ENCODE assay signal across 8 cellular contexts in the genomic region with DNA sequence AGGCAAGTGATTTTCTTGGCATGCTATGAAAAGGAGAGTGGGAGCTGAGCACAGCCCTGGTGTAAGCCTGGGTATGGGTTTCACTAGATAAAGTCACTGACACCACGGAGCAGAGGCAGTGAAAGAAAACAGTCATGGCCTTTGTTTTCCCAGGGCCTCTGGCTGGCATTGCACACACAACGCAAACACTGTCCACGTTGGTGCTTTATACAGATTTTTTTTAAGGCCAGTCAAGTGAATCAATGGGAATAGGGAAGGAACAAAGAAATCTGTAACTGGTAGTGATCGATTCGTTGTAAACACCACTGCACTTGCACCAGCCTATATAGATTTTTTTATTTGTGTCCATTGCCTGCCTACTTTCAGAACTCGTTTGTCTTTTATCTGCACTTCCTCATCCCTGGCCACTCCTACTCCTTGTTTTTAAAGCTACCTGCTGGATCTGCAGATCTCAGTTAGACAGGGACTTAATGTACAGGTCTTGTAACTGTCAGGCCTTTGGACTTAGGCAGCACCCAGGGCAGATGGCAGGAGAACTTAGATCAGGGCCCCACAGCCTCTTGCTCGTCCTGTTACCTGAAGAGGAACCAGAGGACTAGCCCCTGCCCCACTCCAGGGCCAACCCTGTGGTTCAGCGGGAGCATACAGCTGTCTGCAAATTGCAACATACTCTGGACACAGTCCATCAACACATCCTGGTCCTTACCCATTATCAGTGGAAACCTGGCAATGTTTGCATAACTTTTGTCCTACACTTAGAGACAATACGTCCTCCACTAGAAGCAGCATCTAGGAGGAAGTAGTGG. TPM values are rescaled to one million over a fixed set of nuclear protein-coding genes. Genes with fewer than 3 reads are reported as not detected.
DNase-seq lines count a peak whose midpoint lies in the region; ATAC-seq, FAIRE-seq and TF ChIP-seq lines count a peak whose summit lies in the region.

No MANE protein-coding gene starts in this region.

- H3K4me2 ChIP-seq in A549: peak overlapping the region; percentile 27

- peak overlapping the region; percentile 77 to 82 for H3K27ac ChIP-seq in A549
- peak overlapping the region; percentile 28 to 38 for H3K27ac ChIP-seq in ascending aorta
- peak overlapping the region; percentile 79 to 91 (median 82) for H3K27ac ChIP-seq in stomach

- TF ChIP-seq POLR2A in A549 (IDR thresholded peaks at IDR 0.05; ENCODE audit: low read length) (no peak), stomach (IDR thresholded peaks at IDR 0.05) (no peak)

- intact Hi-C loops in ascending aorta (cut with DNase I) (loop anchor here (5.0 kb wide), 1 partner anchor 103 kb away; no protein-coding TSS in a partner anchor), stomach (cut with DNase I; ENCODE audit: low total_unique reads) (no loop called here)

- no peaks in the 10 kb centered on the region for H3K9me3 ChIP-seq in A549
- H3K9me3 ChIP-seq in ascending aorta: no peaks in the 10 kb centered on the region
- no peaks in the 10 kb centered on the region for H3K9me3 ChIP-seq in stomach

- peak in 1 of 2 experiments; percentile 85 for DNase-seq in A549 (ENCODE audit: low read depth in 1 of 2, low spot score in 1 of 2)
- DNase-seq in MV-4-11 (lab: John Stamatoyannopoulos, UW): peak; percentile 98
- no peak for DNase-seq in ascending aorta (ENCODE audit: low spot score in 2 of 2)
- peak; percentile 83 for DNase-seq in iris pigment epithelial cell (ENCODE audit: low read depth)
- DNase-seq in stomach: peak; percentile 71
- DNase-seq in GM20000 (ENCODE audit: low spot score): no peak
- DNase-seq in NCI-H128 (lab: John Stamatoyannopoulos, UW; ENCODE audit: unreplicated experiment): no peak

- no peak for FAIRE-seq in A549 (lab: Jason Lieb, UNC)

- POLR2A ChIA-PET in A549 (lab: Yijun Ruan, JAX): interaction anchor here (0.6 to 1.5 kb wide), 3 partner anchors 11 to 133 kb away, joined by 3 read pairs; partner anchors contain the start of gene GOSR1

- TF ChIP-seq CTCF in A549 (IDR thresholded peaks at IDR 0.05) (no peak), ascending aorta (IDR thresholded peaks at IDR 0.05) (no peak), stomach (IDR thresholded peaks at IDR 0.05) (no peak), GM20000 (IDR thresholded peaks at IDR 0.05; ENCODE audit: extremely low read depth, missing control alignments) (no peak)

- no peak overlapping the region for H3K4me3 ChIP-seq in A549
- no peak overlapping the region for H3K4me3 ChIP-seq in ascending aorta
- no peak overlapping the region for H3K4me3 ChIP-seq in stomach

- TF ChIP-seq EP300 in A549 (IDR thresholded peaks at IDR 0.05) (no peak; a peak in 1 of 5 replicates), stomach (IDR thresholded peaks at IDR 0.05) (no peak)

- no peak for TF ChIP-seq RAD21 in A549 (conservative IDR thresholded peaks at IDR 0.05 in 1 of 2, IDR thresholded peaks at IDR 0.05 in 1 of 2)

- H3K4me1 ChIP-seq in A549: peaks cover 44% of the 10 kb centered on the region
- H3K4me1 ChIP-seq in ascending aorta: peaks cover 0 to 4% of the 10 kb centered on the region in 2 donors
- peaks cover 25 to 59% (median 43%) of the 10 kb centered on the region in 4 donors for H3K4me1 ChIP-seq in stomach

- 16% methylated on average over 9 of the region's 9 CpGs for WGBS in A549 (ENCODE audit: missing lambda C conversion rate)
- 17 to 43% (median 26%) methylated on average over 8 to 9 of the region's 9 CpGs for WGBS in stomach, 5 donors

- H3K36me3 ChIP-seq in ascending aorta: no peaks in the 10 kb centered on the region
- H3K36me3 ChIP-seq in stomach: no peaks in the 10 kb centered on the region

- CTCF ChIA-PET in A549 (lab: Yijun Ruan, JAX): interaction anchor here (0.5 to 4.3 kb wide), 14 partner anchors 8 to 370 kb away, joined by 3 to 26 read pairs (median 3); partner anchors contain the start of genes BLMH, GOSR1 and TMIGD1

- ATAC-seq in A549 (peak; percentile 66 to 70), GM21723 (IDR thresholded peaks at IDR 0.05; ENCODE audit: unreplicated experiment) (no peak)

- no peaks in the 10 kb centered on the region for H3K27me3 ChIP-seq in ascending aorta
- H3K27me3 ChIP-seq in stomach: no peaks in the 10 kb centered on the region

TF ChIP-seq in A549, 52 proteins besides CTCF, POLR2A, EP300 and RAD21 (continues in another document):
- TF ChIP-seq, protein P1, sequence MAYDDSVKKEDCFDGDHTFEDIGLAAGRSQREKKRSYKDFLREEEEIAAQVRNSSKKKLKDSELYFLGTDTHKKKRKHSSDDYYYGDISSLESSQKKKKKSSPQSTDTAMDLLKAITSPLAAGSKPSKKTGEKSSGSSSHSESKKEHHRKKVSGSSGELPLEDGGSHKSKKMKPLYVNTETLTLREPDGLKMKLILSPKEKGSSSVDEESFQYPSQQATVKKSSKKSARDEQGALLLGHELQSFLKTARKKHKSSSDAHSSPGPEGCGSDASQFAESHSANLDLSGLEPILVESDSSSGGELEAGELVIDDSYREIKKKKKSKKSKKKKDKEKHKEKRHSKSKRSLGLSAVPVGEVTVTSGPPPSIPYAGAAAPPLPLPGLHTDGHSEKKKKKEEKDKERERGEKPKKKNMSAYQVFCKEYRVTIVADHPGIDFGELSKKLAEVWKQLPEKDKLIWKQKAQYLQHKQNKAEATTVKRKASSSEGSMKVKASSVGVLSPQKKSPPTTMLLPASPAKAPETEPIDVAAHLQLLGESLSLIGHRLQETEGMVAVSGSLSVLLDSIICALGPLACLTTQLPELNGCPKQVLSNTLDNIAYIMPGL (CRISPR knock-in tag; IDR thresholded peaks at IDR 0.05; ENCODE audit: borderline replicate concordance): no peak
- no peak for TF ChIP-seq FOSL2 (IDR thresholded peaks at IDR 0.05)
- no peak for TF ChIP-seq FOSL2 (CRISPR knock-in tag; IDR thresholded peaks at IDR 0.05)
- TF ChIP-seq JUN (IDR thresholded peaks at IDR 0.05): peak in 1 of 2 experiments; percentile 41; a peak in 1 of 5 replicates
- TF ChIP-seq HOXB13 (CRISPR knock-in tag; IDR thresholded peaks at IDR 0.05; ENCODE audit: low read depth): no peak
- no peak for TF ChIP-seq KDM5A (IDR thresholded peaks at IDR 0.05)
- no peak; the same call in 1 of the 2 replicates for TF ChIP-seq MAX (IDR thresholded peaks at IDR 0.05)
- TF ChIP-seq GATA3 (IDR thresholded peaks at IDR 0.05; ENCODE audit: borderline replicate concordance): peak; percentile 34; the same call in 1 of the 2 replicates
- no peak for TF ChIP-seq SREBF2 (IDR thresholded peaks at IDR 0.05)
- no peak for TF ChIP-seq TFCP2L1 (CRISPR knock-in tag; IDR thresholded peaks at IDR 0.05)
- TF ChIP-seq ZNF302 (CRISPR knock-in tag; IDR thresholded peaks at IDR 0.05): no peak
- no peak for TF ChIP-seq HDAC2 (IDR thresholded peaks at IDR 0.05)
- TF ChIP-seq CEBPB (IDR thresholded peaks at IDR 0.05): peak; percentile 90
- TF ChIP-seq ZSCAN20 (CRISPR knock-in tag; IDR thresholded peaks at IDR 0.05): no peak
- no peak for TF ChIP-seq TP53 (CRISPR knock-in tag; IDR thresholded peaks at IDR 0.05)
- TF ChIP-seq BCL3 (IDR thresholded peaks at IDR 0.05): no peak
- no peak for TF ChIP-seq EHF (CRISPR knock-in tag; IDR thresholded peaks at IDR 0.05)
- no peak for TF ChIP-seq NPAS2 (CRISPR knock-in tag; IDR thresholded peaks at IDR 0.05; ENCODE audit: borderline replicate concordance)

RNA-seq across cellular contexts. Expression of gene TMIGD1, which starts 10.6 kb away (rescaled TPM):
- polyA plus RNA-seq in A549 (2011; rRNA removed): not detected in 2 replicates
- not detected in 2 replicates for polyA plus RNA-seq in A549 (2012; cell fraction: cytosol; rRNA removed)
- not detected in 2 replicates for polyA plus RNA-seq in A549 (2012; cell fraction: nucleus; rRNA removed)
- not detected in 3 replicates for polyA plus RNA-seq in A549 (2017; fragmentation: RNase III; extraction: RNeasy Plus Mini Kit Qiagen cat#74134 plus additional on column Dnase treatment)
- not detected in 2 replicates for polyA minus RNA-seq in A549 (2011; rRNA and poly(A)+ RNA removed)
- total RNA-seq in ascending aorta: not detected
- total RNA-seq in stomach: 1 to 10 TPM in 1 of 5 donors, not detected in 4; 1.1 TPM
- polyA plus RNA-seq in stomach: not detected

RNA-seq across cellular contexts. Expression of gene CPD, which starts 34.2 kb away (rescaled TPM):
- polyA plus RNA-seq in A549 (2011; rRNA removed) (83.3 and 97.2 TPM in 2 replicates), A549 (2017; fragmentation: RNase III; extraction: RNeasy Plus Mini Kit Qiagen cat#74134 plus additional on column Dnase treatment) (22.4 to 27.7 TPM (median 26.9 TPM) in 3 replicates), stomach (1 to 10 TPM; 4.1 to 8.0 (median 6.8) TPM)
- polyA plus RNA-seq in A549 (2012; cell fraction: cytosol; rRNA removed): 7.0 TPM in 2 replicates
- polyA plus RNA-seq in A549 (2012; cell fraction: nucleus; rRNA removed): 8.9 and 9.8 TPM in 2 replicates
- polyA minus RNA-seq in A549 (2011; rRNA and poly(A)+ RNA removed): 125 and 150 TPM in 2 replicates
- total RNA-seq in ascending aorta (141 TPM), stomach (100 to 1,000 TPM in 1 of 5 donors, 10 to 100 TPM in 4; 19.8 to 278 (median 52.9) TPM)

RNA-seq across cellular contexts. Expression of gene BLMH, which starts 52.7 kb away (rescaled TPM):
- polyA plus RNA-seq in A549 (2011; rRNA removed) (36.4 and 38.5 TPM in 2 replicates), A549 (2017; fragmentation: RNase III; extraction: RNeasy Plus Mini Kit Qiagen cat#74134 plus additional on column Dnase treatment) (61.5 to 66.4 TPM (median 62.7 TPM) in 3 replicates), stomach (10 to 100 TPM; 12.8 to 14.7 (median 14.4) TPM)
- polyA plus RNA-seq in A549 (2012; cell fraction: cytosol; rRNA removed): 23.5 and 25.1 TPM in 2 replicates
- polyA plus RNA-seq in A549 (2012; cell fraction: nucleus; rRNA removed): 34.7 and 44.2 TPM in 2 replicates
- polyA minus RNA-seq in A549 (2011; rRNA and poly(A)+ RNA removed): 21.5 and 33.7 TPM in 2 replicates
- total RNA-seq in ascending aorta (6.9 TPM), stomach (10 to 100 TPM in 3 of 5 donors, 1 to 10 TPM in 1, not detected in 1; 5.4 to 32.4 (median 28.4) TPM)

Comparison
In these comparisons a context has a peak if more than half of its experiments do, and no peak if none do; other contexts are left out.
1. DNase-seq: peak in MV-4-11 (single experiment), iris pigment epithelial cell (single experiment) and stomach (single experiment); none in ascending aorta (0 of 2), GM20000 (single experiment) and NCI-H128 (single experiment).
2. Peak in every context shown above with its lines, with median percentiles within 50 percentile points of each other: H3K27ac ChIP-seq.